In the genomic region with DNA sequence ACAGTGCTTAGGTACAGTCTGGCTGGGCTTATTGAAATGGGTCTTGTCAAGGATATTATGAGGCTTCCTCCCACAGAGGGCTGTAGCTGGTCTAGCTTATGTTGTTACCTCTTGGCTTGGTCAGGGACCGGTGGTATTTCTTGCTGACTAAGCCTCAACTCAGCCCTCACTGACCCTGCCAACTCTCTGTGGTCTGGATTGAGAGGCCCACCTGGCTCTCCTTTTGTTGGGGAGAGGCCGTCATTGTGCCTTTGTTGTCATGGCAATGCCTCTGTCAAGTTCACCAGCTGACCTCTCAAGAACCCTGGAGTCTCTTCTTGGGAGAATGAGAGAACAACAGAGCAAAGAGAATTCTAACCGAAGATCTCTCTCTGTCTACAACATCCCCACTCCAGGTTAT, we compare ENCODE assay signal across 15 cellular contexts.
DNase-seq lines count a peak whose midpoint lies in the region; TF ChIP-seq lines count a peak whose summit lies in the region.
"Had no signal": no experiment of that assay in that cellular context is flagged by ENCODE, and none has a peak within 500 bp of the region (broad histone marks: within the 10 kb centered on the region; RNA-seq: fewer than 3 reads in every experiment).

No MANE protein-coding gene starts in this region.

- H3K23ac ChIP-seq in H9 (ENCODE audit: insufficient read length, low read depth, low read length): no peak overlapping the region

- H3K23me2 ChIP-seq in H9 (ENCODE audit: insufficient read length, low read depth, low read length, poor library complexity, severe bottlenecking): no peaks in the 10 kb centered on the region

- H3K18ac ChIP-seq in H9 (ENCODE audit: insufficient read length, low read depth, low read length): no peak overlapping the region

- no peak overlapping the region for H3K56ac ChIP-seq in H9 (ENCODE audit: insufficient read length, low read depth, low read length)

- POLR2A ChIA-PET in SK-N-SH (lab: Yijun Ruan, JAX): no interaction called here
- POLR2A ChIA-PET in OCI-LY7 (lab: Charles Lee): no interaction called here

- no peak overlapping the region for H2BK12ac ChIP-seq in H9 (ENCODE audit: insufficient read length, low read depth, low read length)

- H2AFZ ChIP-seq in H9 (ENCODE audit: low read length) (no peak overlapping the region), SK-N-SH (ENCODE audit: low read depth) (no peak overlapping the region), OCI-LY7 (ENCODE audit: low read length) (no peak overlapping the region)

- H3K4me3 ChIP-seq in SK-N-SH (ENCODE audit: low read depth in 2 of 2, low read length in 1 of 2) (no peak overlapping the region), OCI-LY7 (ENCODE audit: low read depth, low read length, poor library complexity, severe bottlenecking) (no peak overlapping the region), left ventricle myocardium inferior (no peak overlapping the region)
- H3K4me3 ChIP-seq: BLaER1, HAP-1, heart left ventricle, testis had no signal

- TF ChIP-seq RAD21 in SK-N-SH (IDR thresholded peaks at IDR 0.05; ENCODE audit: low read length): no peak

- H3F3A ChIP-seq in SK-N-SH (replicated peaks; ENCODE audit: insufficient read depth): peaks cover 23% of the 10 kb centered on the region

- H2BK15ac ChIP-seq in H9 (ENCODE audit: low read depth, low read length): no peak overlapping the region

- H3K79me1 ChIP-seq in H9 (ENCODE audit: insufficient read depth, low read depth, low read length, poor library complexity, severe bottlenecking): no peaks in the 10 kb centered on the region

- H3K27me3 Mint-ChIP-seq in H9 (ENCODE audit: low read depth): no peaks in the 10 kb centered on the region
- H3K27me3 Mint-ChIP-seq in activated naive CD4-positive, alpha-beta T cell treated with anti-CD3 and anti-CD28 coated beads for 36 hours (ENCODE audit: low read depth): no peaks in the 10 kb centered on the region
- H3K27me3 Mint-ChIP-seq: activated CD4-positive, alpha-beta memory T cell treated with anti-CD3 and anti-CD28 coated beads for 36 hours; activated naive CD4-positive, alpha-beta T cell treated with anti-CD3 and anti-CD28 coated beads, Interleukin-2, amount 50 U/mL, for 24 hours had no signal

- no peak overlapping the region for H2BK120ac ChIP-seq in H9 (ENCODE audit: low read depth, low read length, poor library complexity, severe bottlenecking)

- no peak overlapping the region for H2AK5ac ChIP-seq in H9 (ENCODE audit: insufficient read length, low read length)

- no TSS peak for BruUV-seq in OCI-LY7 (replicated peaks; lab: Mats Ljungman, UMichigan)

- H3K79me2 ChIP-seq in H9 (ENCODE audit: insufficient read depth, low read length) (no peaks in the 10 kb centered on the region), SK-N-SH (ENCODE audit: insufficient read depth) (no peaks in the 10 kb centered on the region), OCI-LY7 (ENCODE audit: insufficient read depth, low read depth, low read length) (no peaks in the 10 kb centered on the region)

- no peak overlapping the region for H2BK20ac ChIP-seq in H9 (ENCODE audit: low read depth, low read length, poor library complexity, severe bottlenecking)

- CTCF ChIA-PET in SK-N-SH (lab: Yijun Ruan, JAX) (no interaction called here), OCI-LY7 (lab: Charles Lee; ENCODE audit: unreplicated experiment) (no interaction called here)
- CTCF ChIA-PET in activated naive CD4-positive, alpha-beta T cell treated with anti-CD3 and anti-CD28 coated beads for 36 hours (lab: Charles Lee): no interaction called here

- TF ChIP-seq CTCF in H9 (conservative IDR thresholded peaks at IDR 0.05) (no peak), SK-N-SH (IDR thresholded peaks at IDR 0.05) (no peak), OCI-LY7 (conservative IDR thresholded peaks at IDR 0.05; ENCODE audit: low read length) (no peak), left ventricle myocardium inferior (IDR thresholded peaks at IDR 0.05; ENCODE audit: borderline replicate concordance) (no peak)

- no peak overlapping the region for H3K14ac ChIP-seq in H9 (ENCODE audit: insufficient read depth, low read length)

- H3K9me2 ChIP-seq in SK-N-SH (no peaks in the 10 kb centered on the region), OCI-LY7 (ENCODE audit: insufficient read depth, low read length) (no peaks in the 10 kb centered on the region)

- H3K27ac Mint-ChIP-seq in H9: no peak overlapping the region
- no peak overlapping the region for H3K27ac Mint-ChIP-seq in activated naive CD4-positive, alpha-beta T cell treated with anti-CD3 and anti-CD28 coated beads for 36 hours
- H3K27ac Mint-ChIP-seq: activated CD4-positive, alpha-beta memory T cell treated with anti-CD3 and anti-CD28 coated beads for 36 hours; activated naive CD4-positive, alpha-beta T cell treated with anti-CD3 and anti-CD28 coated beads, Interleukin-2, amount 50 U/mL, for 24 hours had no signal

- H3K9ac ChIP-seq in H9 (ENCODE audit: extremely low read depth, insufficient read length, low read length) (no peak overlapping the region), SK-N-SH (no peak overlapping the region)
- H3K9ac ChIP-seq: BLaER1 had no signal

- H3K36me3 ChIP-seq in SK-N-SH (replicated peaks in 1 of 2; ENCODE audit: control insufficient read depth in 1 of 2, insufficient read depth in 2 of 2, low read length in 1 of 2): no peaks in the 10 kb centered on the region
- no peaks in the 10 kb centered on the region for H3K36me3 ChIP-seq in OCI-LY7 (ENCODE audit: insufficient read depth, low read length)
- H3K36me3 ChIP-seq in left ventricle myocardium inferior: no peaks in the 10 kb centered on the region
- H3K36me3 ChIP-seq: BLaER1, HAP-1 had no signal

- H2BK5ac ChIP-seq in H9 (ENCODE audit: insufficient read length, low read length): no peak overlapping the region

- H3K4me3 Mint-ChIP-seq in H9: no peak overlapping the region
- no peak overlapping the region for H3K4me3 Mint-ChIP-seq in activated naive CD4-positive, alpha-beta T cell treated with anti-CD3 and anti-CD28 coated beads for 36 hours
- H3K4me3 Mint-ChIP-seq: activated CD4-positive, alpha-beta memory T cell treated with anti-CD3 and anti-CD28 coated beads for 36 hours; activated naive CD4-positive, alpha-beta T cell treated with anti-CD3 and anti-CD28 coated beads, Interleukin-2, amount 50 U/mL, for 24 hours had no signal

- no peaks in the 10 kb centered on the region for H3K27me3 ChIP-seq in H9 (ENCODE audit: insufficient read depth, low read length)
- H3K27me3 ChIP-seq in SK-N-SH (ENCODE audit: insufficient read depth): no peaks in the 10 kb centered on the region
- H3K27me3 ChIP-seq in left ventricle myocardium inferior (ENCODE audit: low read depth): no peaks in the 10 kb centered on the region
- H3K27me3 ChIP-seq: BLaER1, heart left ventricle, testis had no signal

- H3K4me2 ChIP-seq in H9 (ENCODE audit: insufficient read depth, insufficient read length, low read length): no peak overlapping the region
- no peak overlapping the region for H3K4me2 ChIP-seq in SK-N-SH
- H3K4me2 ChIP-seq in OCI-LY7 (ENCODE audit: low read length): no peak overlapping the region
- H3K4me2 ChIP-seq: BLaER1 had no signal

- H3T11ph ChIP-seq in H9 (ENCODE audit: low read length): no peak overlapping the region

- intact Hi-C loops in OCI-LY7 (cut with micrococcal nuclease; ENCODE audit: unreplicated experiment): no loop called here
- intact Hi-C loops in activated naive CD4-positive, alpha-beta T cell treated with anti-CD3 and anti-CD28 coated beads for 36 hours (cut with micrococcal nuclease): no loop called here
- intact Hi-C loops in left ventricle myocardium inferior (cut with micrococcal nuclease): no loop called here

- no peaks in the 10 kb centered on the region for H3K9me3 Mint-ChIP-seq in H9
- H3K9me3 Mint-ChIP-seq in activated naive CD4-positive, alpha-beta T cell treated with anti-CD3 and anti-CD28 coated beads for 36 hours: no peaks in the 10 kb centered on the region
- H3K9me3 Mint-ChIP-seq: activated CD4-positive, alpha-beta memory T cell treated with anti-CD3 and anti-CD28 coated beads for 36 hours; activated naive CD4-positive, alpha-beta T cell treated with anti-CD3 and anti-CD28 coated beads, Interleukin-2, amount 50 U/mL, for 24 hours had no signal

- H3K4me1 Mint-ChIP-seq in H9: peaks cover 8 to 15% of the 10 kb centered on the region in 2 experiments; a peak in 3 of 4 replicates
- no peaks in the 10 kb centered on the region for H3K4me1 Mint-ChIP-seq in activated naive CD4-positive, alpha-beta T cell treated with anti-CD3 and anti-CD28 coated beads for 36 hours (ENCODE audit: low read depth)
- H3K4me1 Mint-ChIP-seq: activated naive CD4-positive, alpha-beta T cell treated with anti-CD3 and anti-CD28 coated beads, Interleukin-2, amount 50 U/mL, for 24 hours had no signal

- H3K27ac ChIP-seq in H9 (ENCODE audit: insufficient read length, low read depth, low read length) (no peak overlapping the region), SK-N-SH (ENCODE audit: low read depth in 2 of 2, low read length in 1 of 2) (peak overlapping the region in 1 of 2 experiments; percentile 51; a peak in 2 of 4 replicates), OCI-LY7 (ENCODE audit: low read depth, low read length, poor library complexity, severe bottlenecking) (no peak overlapping the region), left ventricle myocardium inferior (replicated peaks) (no peak overlapping the region)
- H3K27ac ChIP-seq: BLaER1, heart left ventricle, testis had no signal

- H3K9me3 ChIP-seq in H9 (ENCODE audit: control insufficient read depth, low read depth, low read length) (no peaks in the 10 kb centered on the region), SK-N-SH (no peaks in the 10 kb centered on the region), OCI-LY7 (ENCODE audit: low read length) (no peaks in the 10 kb centered on the region), left ventricle myocardium inferior (replicated peaks) (no peaks in the 10 kb centered on the region)
- H3K9me3 ChIP-seq: BLaER1, HAP-1, heart left ventricle, testis had no signal

- H4K91ac ChIP-seq in H9 (ENCODE audit: insufficient read length, low read depth, low read length): no peak overlapping the region

- DNase-seq in ACHN (peak; percentile 71), H9 (peak; percentile 29), SK-N-SH (no peak), kidney glomerular epithelial cell (lab: John Stamatoyannopoulos, UW) (peak; percentile 17), OCI-LY7 (ENCODE audit: low spot score) (no peak), DMS153 (lab: John Stamatoyannopoulos, UW) (no peak), left ventricle myocardium inferior (no peak)
- no peak for DNase-seq in activated naive CD4-positive, alpha-beta T cell treated with anti-CD3 and anti-CD28 coated beads for 36 hours
- DNase-seq: activated CD4-positive, alpha-beta memory T cell treated with anti-CD3 and anti-CD28 coated beads for 36 hours; heart left ventricle; Karpas-422; testis had no signal

- peak in 1 of 2 experiments; percentile 66; a peak in 1 of 4 replicates for TF ChIP-seq EP300 in SK-N-SH (IDR thresholded peaks at IDR 0.05; ENCODE audit: borderline replicate concordance in 1 of 2, low read depth in 1 of 2, low read length in 1 of 2)

- H3K4me1 ChIP-seq in H9 (ENCODE audit: insufficient read depth, low read length) (no peaks in the 10 kb centered on the region; the same call in 1 of the 2 replicates), SK-N-SH (ENCODE audit: control insufficient read depth in 1 of 2, insufficient read depth in 2 of 2, low read depth in 1 of 2, low read length in 1 of 2) (peaks cover 14 to 35% of the 10 kb centered on the region in 2 experiments), OCI-LY7 (ENCODE audit: insufficient read depth, low read length, poor library complexity, severe bottlenecking) (peaks cover 4% of the 10 kb centered on the region), left ventricle myocardium inferior (peaks cover 12% of the 10 kb centered on the region)
- H3K4me1 ChIP-seq: testis had no signal

- H4K8ac ChIP-seq in H9 (replicated peaks; ENCODE audit: insufficient read length, low read depth, low read length): no peak overlapping the region

- in situ Hi-C loops in ACHN (cut with HindIII; ENCODE audit: low pct_ligation_motif_present, low pct_unique_long_range_greater_than_20kb, low sequenced_read_pairs): no loop called here

- H4K20me1 ChIP-seq in H9 (ENCODE audit: control insufficient read depth, insufficient read depth, insufficient read length) (no peaks in the 10 kb centered on the region), SK-N-SH (ENCODE audit: insufficient read depth) (no peaks in the 10 kb centered on the region), OCI-LY7 (ENCODE audit: insufficient read depth, low read length) (no peaks in the 10 kb centered on the region)
- H4K20me1 ChIP-seq: BLaER1 had no signal

- no CpG with 5 or more reads among the region's 3 CpGs for WGBS in H9 (ENCODE audit: extremely low coverage, insufficient read length, low lambda C conversion rate)
- WGBS in SK-N-SH (ENCODE audit: low lambda C conversion rate): 55% methylated on average over 3 of the region's 3 CpGs

- H3K36me3 Mint-ChIP-seq in H9 (ENCODE audit: insufficient read depth in 1 of 3, low read depth in 3 of 3): no peaks in the 10 kb centered on the region
- H3K36me3 Mint-ChIP-seq in activated naive CD4-positive, alpha-beta T cell treated with anti-CD3 and anti-CD28 coated beads for 36 hours (ENCODE audit: low read depth): no peaks in the 10 kb centered on the region
- H3K36me3 Mint-ChIP-seq: activated CD4-positive, alpha-beta memory T cell treated with anti-CD3 and anti-CD28 coated beads for 36 hours had no signal

- no peak overlapping the region for H3K4ac ChIP-seq in H9 (ENCODE audit: low read depth, low read length)

- H4K5ac ChIP-seq in H9 (ENCODE audit: insufficient read length, low read depth, low read length): no peak overlapping the region

Comparison
In these comparisons a context has a peak if more than half of its experiments do, and no peak if none do; other contexts are left out.
1. DNase-seq: peak in ACHN (single experiment), H9 (single experiment) and kidney glomerular epithelial cell (single experiment); none in SK-N-SH (single experiment), OCI-LY7 (single experiment), DMS153 (single experiment), activated naive CD4-positive, alpha-beta T cell treated with anti-CD3 and anti-CD28 coated beads for 36 hours (single experiment) and left ventricle myocardium inferior (single experiment).